ENCODE assay signal across 8 cellular contexts in genomic region chr17:82863941-82864720, GRCh38. TPM values are rescaled to one million over a fixed set of nuclear protein-coding genes. Genes with fewer than 3 reads are reported as not detected.
DNase-seq lines count a peak whose midpoint lies in the region; ATAC-seq and TF ChIP-seq lines count a peak whose summit lies in the region.

No MANE protein-coding gene starts in this region.

- H3K27ac Mint-ChIP-seq in CD8-positive, alpha-beta T cell = peak overlapping the region; percentile 98
- peak overlapping the region; percentile 95 to 99 for H3K27ac Mint-ChIP-seq in T-cell
- H3K27ac Mint-ChIP-seq in activated naive CD8-positive, alpha-beta T cell treated with anti-CD3 and anti-CD28 coated beads, Interleukin-2, amount 50 U/mL, for 24 hours = peak overlapping the region; percentile 87

- no peak overlapping the region for H3K23ac ChIP-seq in mesenchymal stem cell (ENCODE audit: low read length in 2 of 2)

- peak overlapping the region; percentile 21 for H2BK120ac ChIP-seq in mesenchymal stem cell (ENCODE audit: low read depth, low read length)

- peaks cover 25% of the 10 kb centered on the region for H3K79me1 ChIP-seq in mesenchymal stem cell (replicated peaks; ENCODE audit: low read length, poor library complexity, severe bottlenecking)

- peak overlapping the region; percentile 70 for H4K91ac ChIP-seq in mesenchymal stem cell (ENCODE audit: low read length)

- H3K4me2 ChIP-seq in mesenchymal stem cell (ENCODE audit: low read length, poor library complexity, severe bottlenecking) = no peak overlapping the region

- no peaks in the 10 kb centered on the region for H3K36me3 ChIP-seq in CD8-positive, alpha-beta T cell (ENCODE audit: insufficient read depth, low read length)
- H3K36me3 ChIP-seq in mesenchymal stem cell (ENCODE audit: control insufficient read depth in 1 of 2, insufficient read depth in 2 of 2, low read depth in 1 of 2, low read length in 2 of 2) = peaks cover 0 to 5% of the 10 kb centered on the region in 2 experiments

- no peaks in the 10 kb centered on the region for H3K9me3 ChIP-seq in CD8-positive, alpha-beta T cell (ENCODE audit: low read length)
- no peaks in the 10 kb centered on the region for H3K9me3 ChIP-seq in mesenchymal stem cell (ENCODE audit: control insufficient read depth, low read length)

- DNase-seq in CD8-positive, alpha-beta T cell = peak; percentile 75 to 95 (median 84)
- DNase-seq in T-cell (peak; percentile 66 to 95 (median 87)), mesenchymal stem cell (peak; percentile 95), GOT3 (lab: John Stamatoyannopoulos, UW) (no peak)
- peak; percentile 76 for DNase-seq in activated naive CD8-positive, alpha-beta T cell treated with anti-CD3 and anti-CD28 coated beads, Interleukin-2, amount 50 U/mL, for 24 hours
- peak; percentile 59 for DNase-seq in stimulated activated CD8-positive, alpha-beta memory T cell treated with anti-CD3 and anti-CD28 coated beads, Interleukin-7, amount 100 ng/mL, for 24 hours (ENCODE audit: low read depth)

- peak overlapping the region; percentile 54 for H3K27ac ChIP-seq in CD8-positive, alpha-beta T cell (ENCODE audit: low read depth, low read length)
- peak overlapping the region; percentile 38 for H3K27ac ChIP-seq in mesenchymal stem cell (ENCODE audit: low read length, poor library complexity, severe bottlenecking)

- no peak for TF ChIP-seq CTCF in CD8-positive, alpha-beta T cell (IDR thresholded peaks at IDR 0.05)

- H3K9ac ChIP-seq in mesenchymal stem cell (ENCODE audit: low read length) = no peak overlapping the region

- peak overlapping the region; percentile 63 for H3K4me3 Mint-ChIP-seq in CD8-positive, alpha-beta T cell
- H3K4me3 Mint-ChIP-seq in T-cell = peak overlapping the region; percentile 78 to 91 (median 82)
- H3K4me3 Mint-ChIP-seq in activated naive CD8-positive, alpha-beta T cell treated with anti-CD3 and anti-CD28 coated beads, Interleukin-2, amount 50 U/mL, for 24 hours = peak overlapping the region; percentile 66

- POLR2A ChIA-PET in CD8-positive, alpha-beta T cell (lab: Charles Lee) = interaction anchor here (0.6 to 4.3 kb wide), 13 partner anchors 10 to 187 kb away, joined by 3 to 59 read pairs (median 4); no protein-coding TSS in a partner anchor
- POLR2A ChIA-PET in T-cell (lab: Charles Lee) = interaction anchor here (0.6 to 1.3 kb wide), 4 partner anchors 19 to 184 kb away, joined by 4 to 9 read pairs (median 6); no protein-coding TSS in a partner anchor

- ATAC-seq in CD8-positive, alpha-beta T cell = peak; percentile 85
- ATAC-seq in GM19463 (IDR thresholded peaks at IDR 0.05; ENCODE audit: unreplicated experiment) (peak; percentile 82), HG03558 (IDR thresholded peaks at IDR 0.05; ENCODE audit: extremely low read depth, unreplicated experiment) (peak; percentile 62), T-cell (replicated peaks in 1 of 4) (peak; percentile 92 to 95 (median 94))
- ATAC-seq in activated naive CD8-positive, alpha-beta T cell treated with anti-CD3 and anti-CD28 coated beads, Interleukin-2, amount 50 U/mL, for 24 hours = peak; percentile 95

- H4K8ac ChIP-seq in mesenchymal stem cell (ENCODE audit: low read length) = peak overlapping the region; percentile 88

- no peaks in the 10 kb centered on the region for H3K27me3 Mint-ChIP-seq in CD8-positive, alpha-beta T cell (ENCODE audit: low read depth)
- no peaks in the 10 kb centered on the region for H3K27me3 Mint-ChIP-seq in T-cell
- no peaks in the 10 kb centered on the region for H3K27me3 Mint-ChIP-seq in activated naive CD8-positive, alpha-beta T cell treated with anti-CD3 and anti-CD28 coated beads, Interleukin-2, amount 50 U/mL, for 24 hours

- H2AFZ ChIP-seq in mesenchymal stem cell (ENCODE audit: low read depth, low read length) = no peak overlapping the region

- peak overlapping the region; percentile 55 to 91 for H2BK12ac ChIP-seq in mesenchymal stem cell (ENCODE audit: low read length in 2 of 2)

- 45% methylated on average over 19 of the region's 19 CpGs for WGBS in mesenchymal stem cell

- H2BK15ac ChIP-seq in mesenchymal stem cell (ENCODE audit: low read depth, poor library complexity, severe bottlenecking) = peak overlapping the region; percentile 26

- peaks cover 3% of the 10 kb centered on the region for H3K36me3 Mint-ChIP-seq in CD8-positive, alpha-beta T cell
- peaks cover 4% of the 10 kb centered on the region for H3K36me3 Mint-ChIP-seq in T-cell
- H3K36me3 Mint-ChIP-seq in activated naive CD8-positive, alpha-beta T cell treated with anti-CD3 and anti-CD28 coated beads, Interleukin-2, amount 50 U/mL, for 24 hours (ENCODE audit: low read depth) = no peaks in the 10 kb centered on the region

- peak overlapping the region in 1 of 2 experiments; percentile 69 for H3K14ac ChIP-seq in mesenchymal stem cell (ENCODE audit: low read length in 2 of 2)

- H3K27me3 ChIP-seq in CD8-positive, alpha-beta T cell (ENCODE audit: insufficient read depth, low read length) = no peaks in the 10 kb centered on the region
- no peaks in the 10 kb centered on the region for H3K27me3 ChIP-seq in mesenchymal stem cell (ENCODE audit: control insufficient read depth in 1 of 2, insufficient read depth in 1 of 2, low read length in 2 of 2)

- H2AK5ac ChIP-seq in mesenchymal stem cell (ENCODE audit: low read length, severe bottlenecking) = peak overlapping the region; percentile 31

- no peaks in the 10 kb centered on the region for H3K9me3 Mint-ChIP-seq in CD8-positive, alpha-beta T cell
- H3K9me3 Mint-ChIP-seq in T-cell = no peaks in the 10 kb centered on the region
- no peaks in the 10 kb centered on the region for H3K9me3 Mint-ChIP-seq in activated naive CD8-positive, alpha-beta T cell treated with anti-CD3 and anti-CD28 coated beads, Interleukin-2, amount 50 U/mL, for 24 hours

- peaks cover 65% of the 10 kb centered on the region for H3K4me1 Mint-ChIP-seq in CD8-positive, alpha-beta T cell (ENCODE audit: low read depth)
- H3K4me1 Mint-ChIP-seq in T-cell = peaks cover 56 to 86% (median 81%) of the 10 kb centered on the region in 3 donors
- peaks cover 81% of the 10 kb centered on the region for H3K4me1 Mint-ChIP-seq in activated naive CD8-positive, alpha-beta T cell treated with anti-CD3 and anti-CD28 coated beads, Interleukin-2, amount 50 U/mL, for 24 hours

- H2BK5ac ChIP-seq in mesenchymal stem cell (ENCODE audit: low read depth, low read length, poor library complexity, severe bottlenecking) = no peak overlapping the region

- H3K4ac ChIP-seq in mesenchymal stem cell (ENCODE audit: low read depth in 1 of 2, low read length in 2 of 2) = peak overlapping the region; percentile 28 to 41

- H3K18ac ChIP-seq in mesenchymal stem cell (ENCODE audit: low read depth in 1 of 2, low read length in 2 of 2) = peak overlapping the region; percentile 57 to 90

- CTCF ChIA-PET in CD8-positive, alpha-beta T cell (lab: Charles Lee) = interaction anchor here (1.0 to 2.4 kb wide), 6 partner anchors 18 to 82 kb away, joined by 4 to 11 read pairs (median 6); no protein-coding TSS in a partner anchor
- CTCF ChIA-PET in T-cell (lab: Charles Lee) = interaction anchor here in 1 of 2 donors (0.6 to 1.1 kb wide), 5 partner anchors 11 to 82 kb away, joined by 3 to 4 read pairs (median 3); no protein-coding TSS in a partner anchor

- H3K4me3 ChIP-seq in CD8-positive, alpha-beta T cell (ENCODE audit: low read depth, low read length) = peak overlapping the region; percentile 46
- no peak overlapping the region for H3K4me3 ChIP-seq in mesenchymal stem cell (ENCODE audit: insufficient read depth in 1 of 2, low read depth in 1 of 2, low read length in 2 of 2)

- H3K4me1 ChIP-seq in CD8-positive, alpha-beta T cell (ENCODE audit: insufficient read depth, low read length) = peaks cover 65% of the 10 kb centered on the region
- H3K4me1 ChIP-seq in mesenchymal stem cell (ENCODE audit: control insufficient read depth, insufficient read depth, low read depth, low read length) = peaks cover 70% of the 10 kb centered on the region

- intact Hi-C loops in CD8-positive, alpha-beta T cell (cut with DNase I, micrococcal nuclease) = loop anchor here (1.0 to 5.0 kb wide), 5 partner anchors 18 to 81 kb away; no protein-coding TSS in a partner anchor

RNA-seq across cellular contexts. Expression of gene ZNF750, which starts 24.3 kb away (rescaled TPM):
- total RNA-seq in CD8-positive, alpha-beta T cell = not detected
- not detected for total RNA-seq in T-cell
- not detected for polyA plus RNA-seq in mesenchymal stem cell (2013, experiment 1 of 2)
- not detected for polyA plus RNA-seq in mesenchymal stem cell (2013, experiment 2 of 2)
